In genomic region chr12:1576410-1577240, GRCh38 we compare ENCODE assay signal across 1 cellular context.
A peak's percentile ranks its signal among the peaks of the same experiment; 100 is the strongest.
TF ChIP-seq lines count a peak whose summit lies in the region.

No MANE protein-coding gene starts in this region.

TF ChIP-seq in K562, 482 proteins besides CTCF, POLR2A, EP300 and RAD21 (continued from another document and continues in another):
- TF ChIP-seq ZNF407 (IDR thresholded peaks at IDR 0.05; ENCODE audit: low read depth) (no peak), MLLT1 (IDR thresholded peaks at IDR 0.05) (no peak), SRSF9 (IDR thresholded peaks at IDR 0.05; ENCODE audit: borderline replicate concordance, low read depth, low read length) (no peak), FOXA1 (IDR thresholded peaks at IDR 0.05; ENCODE audit: borderline replicate concordance) (no peak), ZEB2 (IDR thresholded peaks at IDR 0.05) (no peak), ZNF140 (CRISPR knock-in tag; IDR thresholded peaks at IDR 0.05) (no peak), ZNF24 (IDR thresholded peaks at IDR 0.05) (no peak), YY1 (IDR thresholded peaks at IDR 0.05; ENCODE audit: borderline replicate concordance in 1 of 3, control insufficient read depth in 1 of 3, extremely low read depth in 1 of 3, insufficient read depth in 3 of 3, insufficient read length in 1 of 3, insufficient replicate concordance in 2 of 3, low read depth in 1 of 3, low read length in 2 of 3) (no peak), MAZ (CRISPR knock-in tag; conservative IDR thresholded peaks at IDR 0.05 in 1 of 2, IDR thresholded peaks at IDR 0.05 in 1 of 2) (peak in 1 of 2 experiments; percentile 36; a peak in 1 of 4 replicates), MBD2 (IDR thresholded peaks at IDR 0.05; ENCODE audit: borderline replicate concordance, low read depth) (0 out of 2 replicates have a peak, but pooled peaks have one; percentile 33), E2F6 (IDR thresholded peaks at IDR 0.05; ENCODE audit: borderline replicate concordance in 1 of 2, extremely low read depth in 1 of 2, insufficient read depth in 1 of 2, insufficient read length in 1 of 2, low read depth in 1 of 2, low read length in 1 of 2, poor library complexity in 1 of 2, severe bottlenecking in 1 of 2) (peak; percentile 42 to 64), RBM34 (IDR thresholded peaks at IDR 0.05; ENCODE audit: borderline replicate concordance, insufficient read depth, low read length) (no peak), SRSF1 (IDR thresholded peaks at IDR 0.05; ENCODE audit: low read depth, low read length) (no peak), CBFA2T2 (conservative IDR thresholded peaks at IDR 0.05) (peak; percentile 58), HDAC3 (IDR thresholded peaks at IDR 0.05; ENCODE audit: borderline replicate concordance, partially characterized antibody) (no peak), ZNF766 (CRISPR knock-in tag; conservative IDR thresholded peaks at IDR 0.05) (peak; percentile 77), RFX7 (CRISPR knock-in tag; IDR thresholded peaks at IDR 0.05) (no peak), ZNF212 (CRISPR knock-in tag; IDR thresholded peaks at IDR 0.05) (no peak), ZNF217 (CRISPR knock-in tag; IDR thresholded peaks at IDR 0.05) (no peak)
- TF ChIP-seq, protein P1, sequence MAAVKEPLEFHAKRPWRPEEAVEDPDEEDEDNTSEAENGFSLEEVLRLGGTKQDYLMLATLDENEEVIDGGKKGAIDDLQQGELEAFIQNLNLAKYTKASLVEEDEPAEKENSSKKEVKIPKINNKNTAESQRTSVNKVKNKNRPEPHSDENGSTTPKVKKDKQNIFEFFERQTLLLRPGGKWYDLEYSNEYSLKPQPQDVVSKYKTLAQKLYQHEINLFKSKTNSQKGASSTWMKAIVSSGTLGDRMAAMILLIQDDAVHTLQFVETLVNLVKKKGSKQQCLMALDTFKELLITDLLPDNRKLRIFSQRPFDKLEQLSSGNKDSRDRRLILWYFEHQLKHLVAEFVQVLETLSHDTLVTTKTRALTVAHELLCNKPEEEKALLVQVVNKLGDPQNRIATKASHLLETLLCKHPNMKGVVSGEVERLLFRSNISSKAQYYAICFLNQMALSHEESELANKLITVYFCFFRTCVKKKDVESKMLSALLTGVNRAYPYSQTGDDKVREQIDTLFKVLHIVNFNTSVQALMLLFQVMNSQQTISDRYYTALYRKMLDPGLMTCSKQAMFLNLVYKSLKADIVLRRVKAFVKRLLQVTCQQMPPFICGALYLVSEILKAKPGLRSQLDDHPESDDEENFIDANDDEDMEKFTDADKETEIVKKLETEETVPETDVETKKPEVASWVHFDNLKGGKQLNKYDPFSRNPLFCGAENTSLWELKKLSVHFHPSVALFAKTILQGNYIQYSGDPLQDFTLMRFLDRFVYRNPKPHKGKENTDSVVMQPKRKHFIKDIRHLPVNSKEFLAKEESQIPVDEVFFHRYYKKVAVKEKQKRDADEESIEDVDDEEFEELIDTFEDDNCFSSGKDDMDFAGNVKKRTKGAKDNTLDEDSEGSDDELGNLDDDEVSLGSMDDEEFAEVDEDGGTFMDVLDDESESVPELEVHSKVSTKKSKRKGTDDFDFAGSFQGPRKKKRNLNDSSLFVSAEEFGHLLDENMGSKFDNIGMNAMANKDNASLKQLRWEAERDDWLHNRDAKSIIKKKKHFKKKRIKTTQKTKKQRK (IDR thresholded peaks at IDR 0.05; ENCODE audit: borderline replicate concordance, low read depth, low read length): no peak
- TF ChIP-seq, protein P2, sequence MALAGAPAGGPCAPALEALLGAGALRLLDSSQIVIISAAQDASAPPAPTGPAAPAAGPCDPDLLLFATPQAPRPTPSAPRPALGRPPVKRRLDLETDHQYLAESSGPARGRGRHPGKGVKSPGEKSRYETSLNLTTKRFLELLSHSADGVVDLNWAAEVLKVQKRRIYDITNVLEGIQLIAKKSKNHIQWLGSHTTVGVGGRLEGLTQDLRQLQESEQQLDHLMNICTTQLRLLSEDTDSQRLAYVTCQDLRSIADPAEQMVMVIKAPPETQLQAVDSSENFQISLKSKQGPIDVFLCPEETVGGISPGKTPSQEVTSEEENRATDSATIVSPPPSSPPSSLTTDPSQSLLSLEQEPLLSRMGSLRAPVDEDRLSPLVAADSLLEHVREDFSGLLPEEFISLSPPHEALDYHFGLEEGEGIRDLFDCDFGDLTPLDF (CRISPR knock-in tag; IDR thresholded peaks at IDR 0.05): no peak
- TF ChIP-seq, protein P3, sequence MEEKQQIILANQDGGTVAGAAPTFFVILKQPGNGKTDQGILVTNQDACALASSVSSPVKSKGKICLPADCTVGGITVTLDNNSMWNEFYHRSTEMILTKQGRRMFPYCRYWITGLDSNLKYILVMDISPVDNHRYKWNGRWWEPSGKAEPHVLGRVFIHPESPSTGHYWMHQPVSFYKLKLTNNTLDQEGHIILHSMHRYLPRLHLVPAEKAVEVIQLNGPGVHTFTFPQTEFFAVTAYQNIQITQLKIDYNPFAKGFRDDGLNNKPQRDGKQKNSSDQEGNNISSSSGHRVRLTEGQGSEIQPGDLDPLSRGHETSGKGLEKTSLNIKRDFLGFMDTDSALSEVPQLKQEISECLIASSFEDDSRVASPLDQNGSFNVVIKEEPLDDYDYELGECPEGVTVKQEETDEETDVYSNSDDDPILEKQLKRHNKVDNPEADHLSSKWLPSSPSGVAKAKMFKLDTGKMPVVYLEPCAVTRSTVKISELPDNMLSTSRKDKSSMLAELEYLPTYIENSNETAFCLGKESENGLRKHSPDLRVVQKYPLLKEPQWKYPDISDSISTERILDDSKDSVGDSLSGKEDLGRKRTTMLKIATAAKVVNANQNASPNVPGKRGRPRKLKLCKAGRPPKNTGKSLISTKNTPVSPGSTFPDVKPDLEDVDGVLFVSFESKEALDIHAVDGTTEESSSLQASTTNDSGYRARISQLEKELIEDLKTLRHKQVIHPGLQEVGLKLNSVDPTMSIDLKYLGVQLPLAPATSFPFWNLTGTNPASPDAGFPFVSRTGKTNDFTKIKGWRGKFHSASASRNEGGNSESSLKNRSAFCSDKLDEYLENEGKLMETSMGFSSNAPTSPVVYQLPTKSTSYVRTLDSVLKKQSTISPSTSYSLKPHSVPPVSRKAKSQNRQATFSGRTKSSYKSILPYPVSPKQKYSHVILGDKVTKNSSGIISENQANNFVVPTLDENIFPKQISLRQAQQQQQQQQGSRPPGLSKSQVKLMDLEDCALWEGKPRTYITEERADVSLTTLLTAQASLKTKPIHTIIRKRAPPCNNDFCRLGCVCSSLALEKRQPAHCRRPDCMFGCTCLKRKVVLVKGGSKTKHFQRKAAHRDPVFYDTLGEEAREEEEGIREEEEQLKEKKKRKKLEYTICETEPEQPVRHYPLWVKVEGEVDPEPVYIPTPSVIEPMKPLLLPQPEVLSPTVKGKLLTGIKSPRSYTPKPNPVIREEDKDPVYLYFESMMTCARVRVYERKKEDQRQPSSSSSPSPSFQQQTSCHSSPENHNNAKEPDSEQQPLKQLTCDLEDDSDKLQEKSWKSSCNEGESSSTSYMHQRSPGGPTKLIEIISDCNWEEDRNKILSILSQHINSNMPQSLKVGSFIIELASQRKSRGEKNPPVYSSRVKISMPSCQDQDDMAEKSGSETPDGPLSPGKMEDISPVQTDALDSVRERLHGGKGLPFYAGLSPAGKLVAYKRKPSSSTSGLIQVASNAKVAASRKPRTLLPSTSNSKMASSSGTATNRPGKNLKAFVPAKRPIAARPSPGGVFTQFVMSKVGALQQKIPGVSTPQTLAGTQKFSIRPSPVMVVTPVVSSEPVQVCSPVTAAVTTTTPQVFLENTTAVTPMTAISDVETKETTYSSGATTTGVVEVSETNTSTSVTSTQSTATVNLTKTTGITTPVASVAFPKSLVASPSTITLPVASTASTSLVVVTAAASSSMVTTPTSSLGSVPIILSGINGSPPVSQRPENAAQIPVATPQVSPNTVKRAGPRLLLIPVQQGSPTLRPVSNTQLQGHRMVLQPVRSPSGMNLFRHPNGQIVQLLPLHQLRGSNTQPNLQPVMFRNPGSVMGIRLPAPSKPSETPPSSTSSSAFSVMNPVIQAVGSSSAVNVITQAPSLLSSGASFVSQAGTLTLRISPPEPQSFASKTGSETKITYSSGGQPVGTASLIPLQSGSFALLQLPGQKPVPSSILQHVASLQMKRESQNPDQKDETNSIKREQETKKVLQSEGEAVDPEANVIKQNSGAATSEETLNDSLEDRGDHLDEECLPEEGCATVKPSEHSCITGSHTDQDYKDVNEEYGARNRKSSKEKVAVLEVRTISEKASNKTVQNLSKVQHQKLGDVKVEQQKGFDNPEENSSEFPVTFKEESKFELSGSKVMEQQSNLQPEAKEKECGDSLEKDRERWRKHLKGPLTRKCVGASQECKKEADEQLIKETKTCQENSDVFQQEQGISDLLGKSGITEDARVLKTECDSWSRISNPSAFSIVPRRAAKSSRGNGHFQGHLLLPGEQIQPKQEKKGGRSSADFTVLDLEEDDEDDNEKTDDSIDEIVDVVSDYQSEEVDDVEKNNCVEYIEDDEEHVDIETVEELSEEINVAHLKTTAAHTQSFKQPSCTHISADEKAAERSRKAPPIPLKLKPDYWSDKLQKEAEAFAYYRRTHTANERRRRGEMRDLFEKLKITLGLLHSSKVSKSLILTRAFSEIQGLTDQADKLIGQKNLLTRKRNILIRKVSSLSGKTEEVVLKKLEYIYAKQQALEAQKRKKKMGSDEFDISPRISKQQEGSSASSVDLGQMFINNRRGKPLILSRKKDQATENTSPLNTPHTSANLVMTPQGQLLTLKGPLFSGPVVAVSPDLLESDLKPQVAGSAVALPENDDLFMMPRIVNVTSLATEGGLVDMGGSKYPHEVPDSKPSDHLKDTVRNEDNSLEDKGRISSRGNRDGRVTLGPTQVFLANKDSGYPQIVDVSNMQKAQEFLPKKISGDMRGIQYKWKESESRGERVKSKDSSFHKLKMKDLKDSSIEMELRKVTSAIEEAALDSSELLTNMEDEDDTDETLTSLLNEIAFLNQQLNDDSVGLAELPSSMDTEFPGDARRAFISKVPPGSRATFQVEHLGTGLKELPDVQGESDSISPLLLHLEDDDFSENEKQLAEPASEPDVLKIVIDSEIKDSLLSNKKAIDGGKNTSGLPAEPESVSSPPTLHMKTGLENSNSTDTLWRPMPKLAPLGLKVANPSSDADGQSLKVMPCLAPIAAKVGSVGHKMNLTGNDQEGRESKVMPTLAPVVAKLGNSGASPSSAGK (IDR thresholded peaks at IDR 0.05): peak; percentile 72
